ENCODE assay signal across 8 cellular contexts in genomic region chr3:4351164-4351855, GRCh38. TPM values are rescaled to one million over a fixed set of nuclear protein-coding genes. Genes with fewer than 3 reads are reported as not detected.
A peak's percentile ranks its signal among the peaks of the same experiment; 100 is the strongest.
DNase-seq lines count a peak whose midpoint lies in the region; ATAC-seq and TF ChIP-seq lines count a peak whose summit lies in the region.

No MANE protein-coding gene starts in this region.

- H2BK120ac ChIP-seq in H9 (ENCODE audit: low read depth, low read length, poor library complexity, severe bottlenecking) = no peak overlapping the region

- no peak overlapping the region for H2BK5ac ChIP-seq in H9 (ENCODE audit: insufficient read length, low read length)

- no peak overlapping the region for H3K56ac ChIP-seq in H9 (ENCODE audit: insufficient read length, low read depth, low read length)

- no peaks in the 10 kb centered on the region for H3K79me1 ChIP-seq in H9 (ENCODE audit: insufficient read depth, low read depth, low read length, poor library complexity, severe bottlenecking)

- in situ Hi-C loops in SK-MEL-5 (cut with HindIII; ENCODE audit: low pct_unique_long_range_greater_than_20kb, low sequenced_read_pairs) = no loop called here

- no peak overlapping the region for H4K91ac ChIP-seq in H9 (ENCODE audit: insufficient read length, low read depth, low read length)

- no peak for ATAC-seq in HG02970 (IDR thresholded peaks at IDR 0.05; ENCODE audit: low FRiP score, unreplicated experiment)

- H4K8ac ChIP-seq in H9 (replicated peaks; ENCODE audit: insufficient read length, low read depth, low read length) = no peak overlapping the region

- no peak overlapping the region for H3K4ac ChIP-seq in H9 (ENCODE audit: low read depth, low read length)

- 0 out of 3 replicates have a peak, but pooled peaks have one; percentile 10 for TF ChIP-seq CTCF in H9 (conservative IDR thresholded peaks at IDR 0.05)

- H3K4me2 ChIP-seq in H9 (ENCODE audit: insufficient read depth, insufficient read length, low read length) = no peak overlapping the region
- peak overlapping the region; percentile 20 for H3K4me2 ChIP-seq in skeletal muscle satellite cell (ENCODE audit: low read length)

- no peak overlapping the region for H2BK12ac ChIP-seq in H9 (ENCODE audit: insufficient read length, low read depth, low read length)

- H3K9ac ChIP-seq in H9 (ENCODE audit: extremely low read depth, insufficient read length, low read length) = no peak overlapping the region
- peak overlapping the region; percentile 17 for H3K9ac ChIP-seq in skeletal muscle satellite cell (ENCODE audit: low read depth, low read length)

- no peak overlapping the region for H2BK20ac ChIP-seq in H9 (ENCODE audit: low read depth, low read length, poor library complexity, severe bottlenecking)

- H3K27me3 ChIP-seq in H9 (ENCODE audit: insufficient read depth, low read length) (no peaks in the 10 kb centered on the region), skeletal muscle satellite cell (ENCODE audit: control insufficient read depth, insufficient read depth, low read length) (no peaks in the 10 kb centered on the region)

- no peak overlapping the region for H3K4me3 ChIP-seq in skeletal muscle satellite cell (ENCODE audit: low read length)

- H3K23ac ChIP-seq in H9 (ENCODE audit: insufficient read length, low read depth, low read length) = no peak overlapping the region

- H2AFZ ChIP-seq in H9 (ENCODE audit: low read length) = no peak overlapping the region

- H3K9me3 Mint-ChIP-seq in H9 = peaks cover 5% of the 10 kb centered on the region in 2 experiments; a peak in 3 of 5 replicates

- no peak overlapping the region for H3K4me3 Mint-ChIP-seq in H9

- no peaks in the 10 kb centered on the region; a peak in 1 of 7 replicates for H3K36me3 Mint-ChIP-seq in H9 (ENCODE audit: insufficient read depth in 1 of 3, low read depth in 3 of 3)

- no peak overlapping the region for H3K27ac ChIP-seq in H9 (ENCODE audit: insufficient read length, low read depth, low read length)

- no peaks in the 10 kb centered on the region for H3K79me2 ChIP-seq in H9 (ENCODE audit: insufficient read depth, low read length)

- H3K27me3 Mint-ChIP-seq in H9 (ENCODE audit: low read depth) = no peaks in the 10 kb centered on the region

- WGBS in H9 (ENCODE audit: extremely low coverage, insufficient read length, low lambda C conversion rate) = no CpG with 5 or more reads among the region's 11 CpGs

- no peak overlapping the region for H2BK15ac ChIP-seq in H9 (ENCODE audit: low read depth, low read length)

- H3K4me1 ChIP-seq in H9 (ENCODE audit: insufficient read depth, low read length) = no peaks in the 10 kb centered on the region
- peaks cover 13% of the 10 kb centered on the region for H3K4me1 ChIP-seq in skeletal muscle satellite cell (ENCODE audit: control insufficient read depth, insufficient read depth, low read length)

- H3K18ac ChIP-seq in H9 (ENCODE audit: insufficient read length, low read depth, low read length) = no peak overlapping the region

- H3K9me3 ChIP-seq in H9 (ENCODE audit: control insufficient read depth, low read depth, low read length) (no peaks in the 10 kb centered on the region), skeletal muscle satellite cell (replicated peaks; ENCODE audit: low read length) (no peaks in the 10 kb centered on the region)

- H3K27ac Mint-ChIP-seq in H9 = no peak overlapping the region

- H3K36me3 ChIP-seq in skeletal muscle satellite cell (ENCODE audit: insufficient read depth, low read length) = no peaks in the 10 kb centered on the region

- DNase-seq in CD1c-positive myeloid dendritic cell (ENCODE audit: extremely low spot score) = peak; percentile 41
- DNase-seq in H9 = no peak
- peak; percentile 34 for DNase-seq in SK-MEL-5 (ENCODE audit: low read depth, low spot score)
- DNase-seq in dermis microvascular lymphatic vessel endothelial cell (ENCODE audit: low read depth in 2 of 2) = peak; percentile 32 to 55
- DNase-seq in effector CD8-positive, alpha-beta T cell (lab: John Stamatoyannopoulos, UW) = no peak
- DNase-seq in GM19240 (ENCODE audit: insufficient read length, low spot score) = no peak

- H4K5ac ChIP-seq in H9 (ENCODE audit: insufficient read length, low read depth, low read length) = no peak overlapping the region

- no peak overlapping the region for H2AK5ac ChIP-seq in H9 (ENCODE audit: insufficient read length, low read length)

- no peak overlapping the region for H3T11ph ChIP-seq in H9 (ENCODE audit: low read length)

- no peak overlapping the region for H3K14ac ChIP-seq in H9 (ENCODE audit: insufficient read depth, low read length)

- H3K4me1 Mint-ChIP-seq in H9 = 0 out of 4 replicates have a peak, but pooled peaks cover 0 to 3% of the 10 kb centered on the region in 2 experiments

- H4K20me1 ChIP-seq in H9 (ENCODE audit: control insufficient read depth, insufficient read depth, insufficient read length) = no peaks in the 10 kb centered on the region

- no peaks in the 10 kb centered on the region for H3K23me2 ChIP-seq in H9 (ENCODE audit: insufficient read length, low read depth, low read length, poor library complexity, severe bottlenecking)

RNA-seq across cellular contexts. Expression of gene SETMAR, which starts 48.1 kb away (rescaled TPM):
- total RNA-seq in H9 (2021) (28.6 and 29.1 TPM in 2 replicates), dermis microvascular lymphatic vessel endothelial cell (9.4 and 10.1 TPM in 2 replicates)
- 14.3 and 15.2 TPM in 2 replicates for total RNA-seq in SK-MEL-5 (2014; rRNA removed; shearing (Covaris generic))
- 10.2 and 11.7 TPM in 2 replicates for polyA plus RNA-seq in SK-MEL-5 (2015; cell fraction: cytosol; rRNA removed)
- polyA plus RNA-seq in SK-MEL-5 (2015; cell fraction: nucleus; rRNA removed) = 21.9 and 26.9 TPM in 2 replicates
- total RNA-seq in skeletal muscle satellite cell (2012; rRNA removed) = 8.5 and 9.4 TPM in 2 replicates

Comparison
In these comparisons a context has a peak if more than half of its experiments do, and no peak if none do; other contexts are left out.
1. DNase-seq: peak in CD1c-positive myeloid dendritic cell (single experiment), SK-MEL-5 (single experiment) and dermis microvascular lymphatic vessel endothelial cell (2 of 2); none in H9 (single experiment), effector CD8-positive, alpha-beta T cell (single experiment) and GM19240 (single experiment).